1 cellular context compared by ENCODE assay signal in the genomic region with DNA sequence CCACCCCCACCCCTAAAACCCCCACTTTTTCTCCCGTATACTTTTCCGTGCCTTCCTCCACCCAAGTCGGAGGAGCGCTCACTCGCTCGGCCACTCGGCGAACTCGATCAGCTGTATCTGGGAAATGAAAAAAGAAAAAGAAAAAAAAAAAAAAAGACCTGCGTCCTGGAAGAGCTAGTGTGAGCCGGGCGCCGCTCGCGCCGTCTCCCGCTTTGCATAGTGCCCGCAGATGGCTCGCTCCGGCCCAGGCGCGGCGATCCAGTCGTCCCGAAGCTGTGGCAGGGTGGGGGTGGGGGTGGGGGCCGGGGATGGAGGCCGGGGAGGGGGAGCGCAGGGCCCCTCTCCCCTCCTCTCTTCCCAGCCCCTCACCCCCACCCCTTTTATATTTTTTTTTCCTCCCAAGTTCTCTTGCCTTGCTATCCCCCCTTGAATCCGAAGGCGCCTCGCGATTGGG.
TF ChIP-seq lines count a peak whose summit lies in the region.

No MANE protein-coding gene starts in this region.

TF ChIP-seq in HepG2, 621 proteins besides CTCF, POLR2A, EP300 and RAD21 (continued from another document):
- no peak for TF ChIP-seq HNF1A (IDR thresholded peaks at IDR 0.05; ENCODE audit: low read depth)
- TF ChIP-seq HNF1A (CRISPR knock-in tag; IDR thresholded peaks at IDR 0.05; ENCODE audit: borderline replicate concordance) = no peak
- no peak for TF ChIP-seq ZNF619 (CRISPR knock-in tag; IDR thresholded peaks at IDR 0.05)
- TF ChIP-seq MEIS1 (CRISPR knock-in tag; IDR thresholded peaks at IDR 0.05; ENCODE audit: borderline replicate concordance) = no peak
- no peak for TF ChIP-seq KAT2B (IDR thresholded peaks at IDR 0.05; ENCODE audit: borderline replicate concordance, low read depth, low read length)
- TF ChIP-seq CENPX (CRISPR knock-in tag; IDR thresholded peaks at IDR 0.05) = no peak
- no peak for TF ChIP-seq SP4 (CRISPR knock-in tag; IDR thresholded peaks at IDR 0.05)
- no peak for TF ChIP-seq DMAP1 (CRISPR knock-in tag; IDR thresholded peaks at IDR 0.05)
- no peak for TF ChIP-seq ZNF550 (CRISPR knock-in tag; IDR thresholded peaks at IDR 0.05; ENCODE audit: borderline replicate concordance)
- 0 out of 2 replicates have a peak, but pooled peaks have one; percentile 2 for TF ChIP-seq ZNF232 (CRISPR knock-in tag; IDR thresholded peaks at IDR 0.05; ENCODE audit: borderline replicate concordance)
- TF ChIP-seq FOXK1 (CRISPR knock-in tag; IDR thresholded peaks at IDR 0.05; ENCODE audit: borderline replicate concordance, low read depth) = no peak
